ENCODE assay signal across 16 cellular contexts in the genomic region with DNA sequence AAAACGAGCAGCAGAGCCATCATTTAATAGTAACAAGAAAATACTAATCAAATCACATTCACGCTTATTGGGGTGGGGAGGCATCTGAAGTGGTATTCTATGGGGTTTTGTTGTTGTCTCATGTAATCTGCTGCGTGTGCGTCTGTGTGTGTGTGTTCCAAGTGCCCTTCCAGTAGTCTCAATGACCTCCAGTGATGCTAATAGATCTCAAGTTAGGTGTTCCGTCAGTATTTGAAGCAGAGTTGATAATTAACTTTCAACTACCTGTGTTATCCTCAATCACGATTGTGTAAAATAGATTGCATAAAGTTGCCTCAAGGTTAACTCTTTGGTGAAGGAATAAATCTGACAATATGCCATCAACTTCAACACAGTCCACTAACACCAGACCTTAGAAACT.
DNase-seq lines count a peak whose midpoint lies in the region; ATAC-seq, FAIRE-seq and TF ChIP-seq lines count a peak whose summit lies in the region.
"Had no signal": no experiment of that assay in that cellular context is flagged by ENCODE, and none has a peak within 500 bp of the region (broad histone marks: within the 10 kb centered on the region; RNA-seq: fewer than 3 reads in every experiment).

No MANE protein-coding gene starts in this region.

- no peaks in the 10 kb centered on the region for H3K9me3 ChIP-seq in left lung
- no peaks in the 10 kb centered on the region for H3K9me3 ChIP-seq in small intestine (ENCODE audit: control insufficient read depth, low read depth)
- no peaks in the 10 kb centered on the region for H3K9me3 ChIP-seq in left ventricle myocardium inferior (replicated peaks)

- 12 to 64% (median 20%) methylated on average over 6 of the region's 6 CpGs for WGBS in small intestine, 3 donors

- TF ChIP-seq CTCF in VCaP (conservative IDR thresholded peaks at IDR 0.05) (no peak), left lung (IDR thresholded peaks at IDR 0.05) (no peak), left ventricle myocardium inferior (IDR thresholded peaks at IDR 0.05; ENCODE audit: borderline replicate concordance) (no peak)

- FAIRE-seq in small intestine (lab: Jason Lieb, UNC) = no peak
- FAIRE-seq: GM12878 had no signal

- H3K27me3 ChIP-seq in left lung (no peaks in the 10 kb centered on the region), small intestine (ENCODE audit: control insufficient read depth in 2 of 2, insufficient read depth in 2 of 2, low read length in 2 of 2) (no peaks in the 10 kb centered on the region), left ventricle myocardium inferior (ENCODE audit: low read depth) (no peaks in the 10 kb centered on the region)

- H3K4me1 ChIP-seq in left lung (peaks cover 8 to 11% of the 10 kb centered on the region in 2 donors), small intestine (ENCODE audit: control insufficient read depth in 2 of 2, insufficient read depth in 1 of 2, low read depth in 1 of 2, low read length in 1 of 2) (peaks cover 1 to 2% of the 10 kb centered on the region in 2 donors), left ventricle myocardium inferior (peaks cover 17% of the 10 kb centered on the region)

- peak; percentile 66 for DNase-seq in HT-29 (ENCODE audit: low spot score)
- DNase-seq in left lung = no peak
- DNase-seq in small intestine = peak; percentile 87
- DNase-seq in left ventricle myocardium inferior = no peak
- DNase-seq: ACHN; CD4-positive, CD25-positive, alpha-beta regulatory T cell; DND-41; KBM-7; NCI-H146; NK-92 treated with Interleukin-12 subunit alpha and Interleukin-12 subunit beta, amount 100 ng/mL, for 24 hours; SHP77 had no signal

- no peaks in the 10 kb centered on the region for H3K36me3 ChIP-seq in left lung
- no peaks in the 10 kb centered on the region for H3K36me3 ChIP-seq in small intestine (ENCODE audit: control insufficient read depth in 2 of 2, insufficient read depth in 2 of 2, low read length in 2 of 2)
- H3K36me3 ChIP-seq in left ventricle myocardium inferior = no peaks in the 10 kb centered on the region

- intact Hi-C loops in left lung (cut with DNase I) (no loop called here), left ventricle myocardium inferior (cut with micrococcal nuclease) (no loop called here)

- ATAC-seq in left lung (peak; percentile 73), HG03095 (IDR thresholded peaks at IDR 0.05; ENCODE audit: unreplicated experiment) (no peak), HG03439 (IDR thresholded peaks at IDR 0.05; ENCODE audit: unreplicated experiment) (no peak)
- ATAC-seq: GM12878, SK-N-SH treated with all-trans-retinoic acid at 6 μM for 48 hours had no signal

- no peak overlapping the region for H3K4me3 ChIP-seq in left lung
- H3K4me3 ChIP-seq in small intestine (ENCODE audit: low read depth in 1 of 2, low read length in 2 of 2) = no peak overlapping the region
- no peak overlapping the region for H3K4me3 ChIP-seq in left ventricle myocardium inferior
- H3K4me3 ChIP-seq: GM12878 had no signal

- H3K27ac ChIP-seq in VCaP (peak overlapping the region; percentile 65; the same call in 1 of the 2 replicates), left lung (peak overlapping the region; percentile 10 to 42), small intestine (ENCODE audit: low read depth in 1 of 2, low read length in 1 of 2) (no peak overlapping the region), left ventricle myocardium inferior (replicated peaks) (no peak overlapping the region)

Comparison
In these comparisons a context has a peak if more than half of its experiments do, and no peak if none do; other contexts are left out.
1. DNase-seq: peak in HT-29 (single experiment) and small intestine (single experiment); none in left lung (0 of 2) and left ventricle myocardium inferior (single experiment).
2. H3K27ac ChIP-seq: peak in VCaP (single experiment) and left lung (2 of 2); none in small intestine (0 of 2) and left ventricle myocardium inferior (single experiment).